ENCODE assay signal across 8 cellular contexts in the genomic region with DNA sequence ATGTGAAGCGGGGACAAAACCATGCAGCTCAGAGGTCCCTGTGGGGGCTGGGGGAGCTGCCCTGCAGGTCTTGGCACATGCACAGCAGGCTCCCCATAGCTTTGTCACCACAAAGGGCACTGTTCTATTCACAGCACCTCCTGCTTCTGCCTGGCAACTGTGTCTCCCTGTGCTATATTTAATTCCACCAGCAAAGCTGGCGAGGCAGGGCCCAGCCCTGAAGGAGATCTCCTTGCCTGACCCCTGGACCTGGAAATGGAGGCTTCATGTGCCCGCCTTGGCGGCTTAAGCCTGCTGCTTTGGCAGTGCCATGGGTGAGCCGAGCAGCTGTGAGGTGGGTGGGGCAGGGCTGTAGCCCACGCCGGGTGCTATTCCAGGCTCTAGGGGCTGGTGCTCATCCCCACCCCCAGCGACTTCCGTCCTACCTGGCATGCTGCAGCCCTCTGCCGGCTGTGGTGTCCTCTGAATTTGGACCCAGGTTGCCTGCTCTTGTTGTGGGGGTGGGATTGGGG. TPM values are rescaled to one million over a fixed set of nuclear protein-coding genes. Genes with fewer than 3 reads are reported as not detected.
DNase-seq lines count a peak whose midpoint lies in the region; ATAC-seq and TF ChIP-seq lines count a peak whose summit lies in the region.

No MANE protein-coding gene starts in this region.

- H3K27ac Mint-ChIP-seq in activated naive CD8-positive, alpha-beta T cell treated with anti-CD3 and anti-CD28 coated beads, Interleukin-2, amount 50 U/mL, for 24 hours, result peak overlapping the region; percentile 83
- peak overlapping the region in 1 of 6 donors; percentile 25 for H3K27ac Mint-ChIP-seq in immature natural killer cell

- peak overlapping the region; percentile 38 to 99 (median 95); a peak in 21 of 22 replicates for H3K27ac ChIP-seq in BLaER1 treated with 17β-estradiol and CSF1 and Interleukin-3, amounts not matched to agents 10 nM and 100 nM
- H3K27ac ChIP-seq in layer of hippocampus (ENCODE audit: low read depth, low read length) (peak overlapping the region; percentile 88), tibial artery (peak overlapping the region; percentile 73 to 86), brain microvascular endothelial cell (no peak overlapping the region)

- H4K20me1 ChIP-seq in BLaER1 treated with 17β-estradiol and CSF1 and Interleukin-3, amounts not matched to agents 10 nM and 100 nM, result peaks cover 0 to 33% (median 14%) of the 10 kb centered on the region in 11 experiments; a peak in 8 of 22 replicates

- H3K4me3 ChIP-seq in BLaER1 treated with 17β-estradiol and CSF1 and Interleukin-3, amounts not matched to agents 10 nM and 100 nM, result peak overlapping the region; percentile 18 to 62 (median 54)
- H3K4me3 ChIP-seq in tibial artery (peak overlapping the region in 1 of 2 donors; percentile 17), brain microvascular endothelial cell (ENCODE audit: low read depth, low read length) (no peak overlapping the region)

- intact Hi-C loops in tibial artery (cut with DNase I; ENCODE audit: low total_unique reads), result loop anchor here (10.0 kb wide), 1 partner anchor 65 kb away; no protein-coding TSS in a partner anchor

- H3K9ac ChIP-seq in BLaER1 treated with 17β-estradiol and CSF1 and Interleukin-3, amounts not matched to agents 10 nM and 100 nM, result peak overlapping the region; percentile 65 to 91 (median 85)

- peaks cover 13% of the 10 kb centered on the region for H3K27me3 Mint-ChIP-seq in activated naive CD8-positive, alpha-beta T cell treated with anti-CD3 and anti-CD28 coated beads, Interleukin-2, amount 50 U/mL, for 24 hours
- H3K27me3 Mint-ChIP-seq in immature natural killer cell (ENCODE audit: low read depth in 3 of 3), result peaks cover 5 to 7% (median 5%) of the 10 kb centered on the region in 3 donors

- H3K36me3 Mint-ChIP-seq in activated naive CD8-positive, alpha-beta T cell treated with anti-CD3 and anti-CD28 coated beads, Interleukin-2, amount 50 U/mL, for 24 hours (ENCODE audit: low read depth), result peaks cover 1% of the 10 kb centered on the region
- peaks cover 0 to 4% (median 3%) of the 10 kb centered on the region in 3 donors for H3K36me3 Mint-ChIP-seq in immature natural killer cell

- H3K27me3 ChIP-seq in BLaER1 treated with 17β-estradiol and CSF1 and Interleukin-3, amounts not matched to agents 10 nM and 100 nM, result peaks cover 0 to 19% (median 0%) of the 10 kb centered on the region in 11 experiments; a peak in 6 of 22 replicates
- H3K27me3 ChIP-seq in layer of hippocampus (ENCODE audit: control insufficient read depth, insufficient read depth, low read length) (no peaks in the 10 kb centered on the region), tibial artery (no peaks in the 10 kb centered on the region), brain microvascular endothelial cell (replicated peaks) (no peaks in the 10 kb centered on the region)

- peaks cover 0 to 5% (median 0%) of the 10 kb centered on the region in 11 experiments; a peak in 1 of 22 replicates for H3K9me3 ChIP-seq in BLaER1 treated with 17β-estradiol and CSF1 and Interleukin-3, amounts not matched to agents 10 nM and 100 nM (replicated peaks in 1 of 11)
- H3K9me3 ChIP-seq in tibial artery, result no peaks in the 10 kb centered on the region

- no peak for ATAC-seq in activated naive CD8-positive, alpha-beta T cell treated with anti-CD3 and anti-CD28 coated beads, Interleukin-2, amount 50 U/mL, for 24 hours
- no peak for ATAC-seq in GM18868 (IDR thresholded peaks at IDR 0.05; ENCODE audit: unreplicated experiment)

- DNase-seq in Kasumi-1 (lab: John Stamatoyannopoulos, UW), result peak; percentile 35 to 48
- DNase-seq in activated naive CD8-positive, alpha-beta T cell treated with anti-CD3 and anti-CD28 coated beads, Interleukin-2, amount 50 U/mL, for 24 hours, result no peak
- peak in 1 of 2 donors; percentile 88 for DNase-seq in tibial artery
- no peak for DNase-seq in brain microvascular endothelial cell
- DNase-seq in immature natural killer cell, result no peak

- H3K4me2 ChIP-seq in BLaER1 treated with 17β-estradiol and CSF1 and Interleukin-3, amounts not matched to agents 10 nM and 100 nM, result peak overlapping the region; percentile 93 to 99 (median 96)

- H3K4me1 ChIP-seq in BLaER1 treated with 17β-estradiol and CSF1 and Interleukin-3, amounts not matched to agents 10 nM and 100 nM, result peaks cover 82 to 91% (median 87%) of the 10 kb centered on the region in 10 experiments
- peaks cover 0 to 68% (median 44%) of the 10 kb centered on the region in 4 donors for H3K4me1 ChIP-seq in tibial artery

- peaks cover 0 to 13% (median 7%) of the 10 kb centered on the region in 11 experiments; a peak in 7 of 22 replicates for H3K36me3 ChIP-seq in BLaER1 treated with 17β-estradiol and CSF1 and Interleukin-3, amounts not matched to agents 10 nM and 100 nM
- peaks cover 0 to 17% (median 5%) of the 10 kb centered on the region in 3 donors for H3K36me3 ChIP-seq in tibial artery
- H3K36me3 ChIP-seq in brain microvascular endothelial cell (replicated peaks), result no peaks in the 10 kb centered on the region

- H3K9me3 Mint-ChIP-seq in activated naive CD8-positive, alpha-beta T cell treated with anti-CD3 and anti-CD28 coated beads, Interleukin-2, amount 50 U/mL, for 24 hours, result no peaks in the 10 kb centered on the region
- no peaks in the 10 kb centered on the region for H3K9me3 Mint-ChIP-seq in immature natural killer cell

- peak overlapping the region; percentile 69 for H3K4me3 Mint-ChIP-seq in activated naive CD8-positive, alpha-beta T cell treated with anti-CD3 and anti-CD28 coated beads, Interleukin-2, amount 50 U/mL, for 24 hours
- H3K4me3 Mint-ChIP-seq in immature natural killer cell, result no peak overlapping the region

- in situ Hi-C loops in brain microvascular endothelial cell (cut with HindIII; ENCODE audit: low pct_ligation_motif_present, low sequenced_read_pairs), result no loop called here

- TF ChIP-seq CTCF in tibial artery (IDR thresholded peaks at IDR 0.05) (no peak), brain microvascular endothelial cell (IDR thresholded peaks at IDR 0.05; ENCODE audit: low read depth, low read length, missing control alignments) (no peak)

- H3K4me1 Mint-ChIP-seq in activated naive CD8-positive, alpha-beta T cell treated with anti-CD3 and anti-CD28 coated beads, Interleukin-2, amount 50 U/mL, for 24 hours, result peaks cover 53% of the 10 kb centered on the region
- peaks cover 9 to 20% of the 10 kb centered on the region in 2 donors for H3K4me1 Mint-ChIP-seq in immature natural killer cell

RNA-seq across cellular contexts. Expression of a gene that starts 6.8 kb away (rescaled TPM):
- under 1 TPM in 2 of 3 donors, not detected in 1; 0.10 to 0.16 TPM for polyA plus RNA-seq in immature natural killer cell

RNA-seq across cellular contexts. Expression of a gene that starts 38.5 kb away (rescaled TPM):
- 10 to 100 TPM in 2 of 3 donors, 1 to 10 TPM in 1; 5.6 to 23.0 (median 15.5) TPM for polyA plus RNA-seq in immature natural killer cell

Comparison
In these comparisons a context has a peak if more than half of its experiments do, and no peak if none do; other contexts are left out.
1. DNase-seq: peak in Kasumi-1 (2 of 2); none in activated naive CD8-positive, alpha-beta T cell treated with anti-CD3 and anti-CD28 coated beads, Interleukin-2, amount 50 U/mL, for 24 hours (single experiment), brain microvascular endothelial cell (single experiment) and immature natural killer cell (0 of 3).